ENCODE assay signal across 11 cellular contexts in the genomic region with DNA sequence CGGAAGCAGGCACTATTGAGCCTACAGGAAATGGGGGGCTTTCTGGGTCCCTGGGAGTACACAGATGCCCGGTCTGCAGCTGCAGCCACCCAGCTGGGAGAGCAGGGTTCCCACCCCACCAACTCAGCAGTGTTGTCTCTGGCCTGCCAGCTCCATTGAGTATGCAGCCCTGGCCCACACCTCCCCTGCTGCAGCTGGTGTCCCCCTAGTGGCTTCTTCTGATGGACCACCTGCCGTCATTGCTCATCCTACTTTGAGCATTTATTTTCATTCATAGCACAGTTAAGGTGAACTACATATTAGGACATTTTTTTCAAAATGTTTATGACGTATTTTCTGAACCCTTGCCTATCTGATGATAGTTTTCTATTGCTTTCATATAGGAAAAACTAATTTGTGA.
A peak's percentile ranks its signal among the peaks of the same experiment; 100 is the strongest.
DNase-seq lines count a peak whose midpoint lies in the region; ATAC-seq and TF ChIP-seq lines count a peak whose summit lies in the region.
"Had no signal": no experiment of that assay in that cellular context is flagged by ENCODE, and none has a peak within 500 bp of the region (broad histone marks: within the 10 kb centered on the region; RNA-seq: fewer than 3 reads in every experiment).

No MANE protein-coding gene starts in this region.

- H3K27me3 ChIP-seq in BJ (ENCODE audit: control insufficient read depth, insufficient read depth, low read length) (no peaks in the 10 kb centered on the region), GM23248 (replicated peaks; ENCODE audit: insufficient read depth) (no peaks in the 10 kb centered on the region), hepatocyte (no peaks in the 10 kb centered on the region)

- ATAC-seq in HG02852 (IDR thresholded peaks at IDR 0.05; ENCODE audit: unreplicated experiment): no peak
- ATAC-seq in GM18858 (IDR thresholded peaks at IDR 0.05; ENCODE audit: unreplicated experiment): no peak
- ATAC-seq: sciatic nerve had no signal

- H3K4me3 Mint-ChIP-seq in activated T-helper 2 cell treated with anti-CD3 and anti-CD28 coated beads, Interferon-gamma antibody, Interleukin-2, Interleukin-4, amounts not matched to agents 10 μg/mL and 5 μg/mL and 100 μg/mL, durations not matched to agents 14 hours and 24 hours and 36 hours (ENCODE audit: low read depth): no peak overlapping the region

- no peaks in the 10 kb centered on the region for H3K9me3 ChIP-seq in GM23248 (ENCODE audit: low read depth)
- no peaks in the 10 kb centered on the region for H3K9me3 ChIP-seq in hepatocyte (ENCODE audit: low read depth)

- POLR2A ChIA-PET in BJ (lab: Charles Lee): no interaction called here

- no peaks in the 10 kb centered on the region for H3K4me1 ChIP-seq in GM23248 (ENCODE audit: insufficient read depth)
- H3K4me1 ChIP-seq in hepatocyte (ENCODE audit: insufficient read depth): no peaks in the 10 kb centered on the region

- intact Hi-C loops in activated T-helper 2 cell treated with anti-CD3 and anti-CD28 coated beads, Interferon-gamma antibody, Interleukin-2, Interleukin-4, amounts not matched to agents 10 μg/mL and 5 μg/mL and 100 μg/mL, durations not matched to agents 14 hours and 24 hours and 36 hours (cut with micrococcal nuclease): no loop called here

- H3K27ac ChIP-seq in GM23248 (no peak overlapping the region), hepatocyte (no peak overlapping the region)

- H3K27me3 Mint-ChIP-seq in activated T-helper 2 cell treated with anti-CD3 and anti-CD28 coated beads, Interferon-gamma antibody, Interleukin-2, Interleukin-4, amounts not matched to agents 10 μg/mL and 5 μg/mL and 100 μg/mL, durations not matched to agents 14 hours and 24 hours and 36 hours (ENCODE audit: low read depth): no peaks in the 10 kb centered on the region

- H4K20me1 ChIP-seq in GM23248 (ENCODE audit: insufficient read depth) (no peaks in the 10 kb centered on the region), hepatocyte (ENCODE audit: insufficient read depth, poor library complexity, severe bottlenecking) (no peaks in the 10 kb centered on the region)

- TF ChIP-seq CTCF in BJ (IDR thresholded peaks at IDR 0.05; ENCODE audit: insufficient read depth, low read depth, low read length): 0 out of 2 replicates have a peak, but pooled peaks have one; percentile 14
- TF ChIP-seq CTCF in hepatocyte (IDR thresholded peaks at IDR 0.05; ENCODE audit: poor library complexity): peak; percentile 13

- H3K9ac ChIP-seq in GM23248: no peak overlapping the region

- H3K36me3 Mint-ChIP-seq in activated T-helper 2 cell treated with anti-CD3 and anti-CD28 coated beads, Interferon-gamma antibody, Interleukin-2, Interleukin-4, amounts not matched to agents 10 μg/mL and 5 μg/mL and 100 μg/mL, durations not matched to agents 14 hours and 24 hours and 36 hours (ENCODE audit: low read depth): no peaks in the 10 kb centered on the region

- no peaks in the 10 kb centered on the region for H3F3A ChIP-seq in GM23248 (ENCODE audit: insufficient read depth)

- H2AFZ ChIP-seq in GM23248: no peak overlapping the region
- no peak overlapping the region for H2AFZ ChIP-seq in hepatocyte

- CTCF ChIA-PET in BJ (lab: Yijun Ruan, JAX): no interaction called here

- no peak overlapping the region for H3K27ac Mint-ChIP-seq in activated T-helper 2 cell treated with anti-CD3 and anti-CD28 coated beads, Interferon-gamma antibody, Interleukin-2, Interleukin-4, amounts not matched to agents 10 μg/mL and 5 μg/mL and 100 μg/mL, durations not matched to agents 14 hours and 24 hours and 36 hours

- no peaks in the 10 kb centered on the region for H3K9me2 ChIP-seq in GM23248 (ENCODE audit: insufficient read depth)
- no peaks in the 10 kb centered on the region for H3K9me2 ChIP-seq in hepatocyte (replicated peaks; ENCODE audit: insufficient read depth)

- H3K4me3 ChIP-seq in BJ (ENCODE audit: low read depth, low read length) (no peak overlapping the region), GM23248 (no peak overlapping the region), hepatocyte (no peak overlapping the region)

- H3K4me1 Mint-ChIP-seq in activated T-helper 2 cell treated with anti-CD3 and anti-CD28 coated beads, Interferon-gamma antibody, Interleukin-2, Interleukin-4, amounts not matched to agents 10 μg/mL and 5 μg/mL and 100 μg/mL, durations not matched to agents 14 hours and 24 hours and 36 hours (ENCODE audit: low read depth): no peaks in the 10 kb centered on the region

- in situ Hi-C loops in GM23248 (cut with MboI): no loop called here

- H3K4me2 ChIP-seq in GM23248 (ENCODE audit: unreplicated experiment) (no peak overlapping the region), hepatocyte (no peak overlapping the region)

- H3K36me3 ChIP-seq in BJ (ENCODE audit: control insufficient read depth, insufficient read depth, low read length): no peaks in the 10 kb centered on the region
- no peaks in the 10 kb centered on the region for H3K36me3 ChIP-seq in GM23248 (ENCODE audit: low read depth)
- H3K36me3 ChIP-seq in hepatocyte (replicated peaks; ENCODE audit: insufficient read depth, low read depth): no peaks in the 10 kb centered on the region

- no peaks in the 10 kb centered on the region for H3K79me2 ChIP-seq in GM23248 (ENCODE audit: insufficient read depth)
- no peaks in the 10 kb centered on the region for H3K79me2 ChIP-seq in hepatocyte

- H3K9me3 Mint-ChIP-seq in activated T-helper 2 cell treated with anti-CD3 and anti-CD28 coated beads, Interferon-gamma antibody, Interleukin-2, Interleukin-4, amounts not matched to agents 10 μg/mL and 5 μg/mL and 100 μg/mL, durations not matched to agents 14 hours and 24 hours and 36 hours: no peaks in the 10 kb centered on the region

- 71 to 72% methylated on average over 4 of the region's 4 CpGs for WGBS in GM23248 (ENCODE audit: low coverage in 1 of 2, low lambda C conversion rate in 2 of 2, missing lambda C conversion rate in 2 of 2), 2 experiments
- 84% methylated on average over 4 of the region's 4 CpGs for WGBS in hepatocyte (ENCODE audit: low lambda C conversion rate, missing lambda C conversion rate)

- DNase-seq in BJ (ENCODE audit: low read depth) (no peak), GM23248 (peak; percentile 3), OCI-M1 (lab: John Stamatoyannopoulos, UW) (peak; percentile 9), hepatocyte (ENCODE audit: low spot score) (no peak), kidney tubule cell (ENCODE audit: low spot score) (no peak)
- no peak for DNase-seq in activated T-helper 2 cell treated with anti-CD3 and anti-CD28 coated beads, Interferon-gamma antibody, Interleukin-2, Interleukin-4, amounts not matched to agents 10 μg/mL and 5 μg/mL and 100 μg/mL, durations not matched to agents 14 hours and 24 hours and 36 hours (ENCODE audit: low spot score)
- DNase-seq: aorta, NCI-H1436 had no signal

Comparison
In these comparisons a context has a peak if more than half of its experiments do, and no peak if none do; other contexts are left out.
1. DNase-seq: peak in GM23248 (single experiment) and OCI-M1 (single experiment); none in BJ (single experiment), hepatocyte (single experiment), kidney tubule cell (single experiment) and activated T-helper 2 cell treated with anti-CD3 and anti-CD28 coated beads, Interferon-gamma antibody, Interleukin-2, Interleukin-4, amounts not matched to agents 10 μg/mL and 5 μg/mL and 100 μg/mL, durations not matched to agents 14 hours and 24 hours and 36 hours (single experiment).